8 cellular contexts compared by ENCODE assay signal in genomic region chr4:54227261-54228063, GRCh38. TPM values are rescaled to one million over a fixed set of nuclear protein-coding genes. Genes with fewer than 3 reads are reported as not detected.
A peak's percentile ranks its signal among the peaks of the same experiment; 100 is the strongest.
DNase-seq lines count a peak whose midpoint lies in the region; ATAC-seq and TF ChIP-seq lines count a peak whose summit lies in the region.

No MANE protein-coding gene starts in this region.

- TF ChIP-seq CTCF in glutamatergic neuron (IDR thresholded peaks at IDR 0.05; ENCODE audit: partially characterized antibody, unreplicated experiment) = no peak

- peak overlapping the region; percentile 95 for H3K18ac ChIP-seq in trophoblast cell (ENCODE audit: low read length)

- H3K4me1 Mint-ChIP-seq in activated CD4-positive, alpha-beta memory T cell treated with anti-CD3 and anti-CD28 coated beads, Interleukin-2, amount 10 ng/mL, durations not matched to agents 7 days and 5 days = peaks cover 39% of the 10 kb centered on the region
- peaks cover 7% of the 10 kb centered on the region for H3K4me1 Mint-ChIP-seq in glutamatergic neuron (ENCODE audit: low read depth, unreplicated experiment)

- H3K79me2 ChIP-seq in trophoblast cell (ENCODE audit: control insufficient read depth, insufficient read depth, low read length, poor library complexity) = peaks cover 5% of the 10 kb centered on the region

- peak overlapping the region; percentile 85 for H3K14ac ChIP-seq in trophoblast cell (ENCODE audit: low read length)

- peak overlapping the region; percentile 66 for H4K91ac ChIP-seq in trophoblast cell (ENCODE audit: low read depth, low read length)

- peak overlapping the region; percentile 23 for H4K12ac ChIP-seq in trophoblast cell (ENCODE audit: low read depth, low read length)

- peak overlapping the region; percentile 20 for H3K9ac ChIP-seq in trophoblast cell (ENCODE audit: low read length)

- H3K27ac ChIP-seq in trophoblast cell (ENCODE audit: low read depth, low read length) = peak overlapping the region; percentile 31

- peak overlapping the region; percentile 96 for H3K4me2 ChIP-seq in trophoblast cell (ENCODE audit: low read length)

- H2BK120ac ChIP-seq in trophoblast cell (ENCODE audit: insufficient read depth, low read length, poor library complexity) = peak overlapping the region; percentile 63

- peak overlapping the region; percentile 60 for H2AFZ ChIP-seq in trophoblast cell (ENCODE audit: insufficient read depth, low read length, poor library complexity)

- peaks cover 3% of the 10 kb centered on the region for H3K36me3 Mint-ChIP-seq in activated CD4-positive, alpha-beta memory T cell treated with anti-CD3 and anti-CD28 coated beads, Interleukin-2, amount 10 ng/mL, durations not matched to agents 7 days and 5 days (ENCODE audit: low read depth)
- H3K36me3 Mint-ChIP-seq in glutamatergic neuron (ENCODE audit: unreplicated experiment) = peaks cover 5% of the 10 kb centered on the region

- peak; percentile 49 for DNase-seq in COLO668 (lab: John Stamatoyannopoulos, UW; ENCODE audit: unreplicated experiment)
- peak; percentile 22 for DNase-seq in HEK293T (ENCODE audit: extremely low spot score)
- no peak for DNase-seq in activated CD4-positive, alpha-beta memory T cell treated with anti-CD3 and anti-CD28 coated beads, Interleukin-2, amount 10 ng/mL, durations not matched to agents 7 days and 5 days
- peak; percentile 35 for DNase-seq in glutamatergic neuron
- DNase-seq in trophoblast cell = peak in 1 of 2 donors; percentile 9
- DNase-seq in cortex of kidney (lab: John Stamatoyannopoulos, UW) = no peak
- no peak for DNase-seq in NCI-H345 (lab: John Stamatoyannopoulos, UW)

- no peaks in the 10 kb centered on the region for H3K36me3 ChIP-seq in trophoblast cell (ENCODE audit: control insufficient read depth in 1 of 2, insufficient read depth in 2 of 2, low read length in 2 of 2)

- POLR2A ChIA-PET in HEK293T (lab: Yijun Ruan, JAX) = interaction anchor here (1.2 kb wide), 1 partner anchor 322 kb away, joined by 3 read pairs; no protein-coding TSS in a partner anchor
- POLR2A ChIA-PET in activated CD4-positive, alpha-beta memory T cell treated with anti-CD3 and anti-CD28 coated beads, Interleukin-2, amount 10 ng/mL, durations not matched to agents 7 days and 5 days (lab: Charles Lee) = no interaction called here

- no peak overlapping the region for H3K27ac Mint-ChIP-seq in activated CD4-positive, alpha-beta memory T cell treated with anti-CD3 and anti-CD28 coated beads, Interleukin-2, amount 10 ng/mL, durations not matched to agents 7 days and 5 days
- H3K27ac Mint-ChIP-seq in glutamatergic neuron (ENCODE audit: unreplicated experiment) = no peak overlapping the region

- H2AK5ac ChIP-seq in trophoblast cell (ENCODE audit: low read length) = peak overlapping the region; percentile 9

- H3K9me3 Mint-ChIP-seq in activated CD4-positive, alpha-beta memory T cell treated with anti-CD3 and anti-CD28 coated beads, Interleukin-2, amount 10 ng/mL, durations not matched to agents 7 days and 5 days = no peaks in the 10 kb centered on the region
- H3K9me3 Mint-ChIP-seq in glutamatergic neuron (ENCODE audit: unreplicated experiment) = peaks cover 11% of the 10 kb centered on the region

- H3K27me3 Mint-ChIP-seq in activated CD4-positive, alpha-beta memory T cell treated with anti-CD3 and anti-CD28 coated beads, Interleukin-2, amount 10 ng/mL, durations not matched to agents 7 days and 5 days = peaks cover 93% of the 10 kb centered on the region
- peaks cover 26% of the 10 kb centered on the region for H3K27me3 Mint-ChIP-seq in glutamatergic neuron (ENCODE audit: unreplicated experiment)

- H3K27me3 ChIP-seq in trophoblast cell (ENCODE audit: insufficient read depth, low read length) = peaks cover 17% of the 10 kb centered on the region

- H3K4me3 ChIP-seq in trophoblast cell (ENCODE audit: low read depth, low read length) = peak overlapping the region; percentile 70

- peak overlapping the region; percentile 83 for H2BK5ac ChIP-seq in trophoblast cell (ENCODE audit: low read depth, low read length, poor library complexity)

- WGBS in trophoblast cell (ENCODE audit: extremely low coverage, insufficient coverage, insufficient read length) = no CpG with 5 or more reads among the region's 36 CpGs

- H3K4ac ChIP-seq in trophoblast cell (ENCODE audit: low read depth, low read length) = peak overlapping the region; percentile 55

- peaks cover 17 to 30% of the 10 kb centered on the region in 2 experiments for H3K4me1 ChIP-seq in trophoblast cell (ENCODE audit: control insufficient read depth in 1 of 2, insufficient read depth in 2 of 2, low read length in 2 of 2)

- peak overlapping the region; percentile 91 for H2BK12ac ChIP-seq in trophoblast cell (ENCODE audit: low read length)

- ATAC-seq in HG03135 (IDR thresholded peaks at IDR 0.05; ENCODE audit: unreplicated experiment) = no peak

- H4K8ac ChIP-seq in trophoblast cell (ENCODE audit: low read depth, low read length) = peak overlapping the region; percentile 85

- H3K23ac ChIP-seq in trophoblast cell (ENCODE audit: low read length) = no peak overlapping the region

- peaks cover 37% of the 10 kb centered on the region for H3K79me1 ChIP-seq in trophoblast cell (ENCODE audit: low read length)

- CTCF ChIA-PET in HEK293T (lab: Yijun Ruan, JAX) = interaction anchor here (1.0 kb wide), 1 partner anchor 8 kb away, joined by 3 read pairs; no protein-coding TSS in a partner anchor
- CTCF ChIA-PET in activated CD4-positive, alpha-beta memory T cell treated with anti-CD3 and anti-CD28 coated beads, Interleukin-2, amount 10 ng/mL, durations not matched to agents 7 days and 5 days (lab: Charles Lee) = interaction anchor here (1.1 to 1.5 kb wide), 2 partner anchors 107 to 297 kb away, joined by 3 to 4 read pairs; no protein-coding TSS in a partner anchor

- H3K9me3 ChIP-seq in trophoblast cell (ENCODE audit: insufficient read depth, low read depth, low read length) = peaks cover 2% of the 10 kb centered on the region

- H3K4me3 Mint-ChIP-seq in activated CD4-positive, alpha-beta memory T cell treated with anti-CD3 and anti-CD28 coated beads, Interleukin-2, amount 10 ng/mL, durations not matched to agents 7 days and 5 days = peak overlapping the region; percentile 4
- H3K4me3 Mint-ChIP-seq in glutamatergic neuron (ENCODE audit: unreplicated experiment) = peak overlapping the region; percentile 93

TF ChIP-seq in HEK293T, 16 proteins besides CTCF, POLR2A, EP300 and RAD21:
- TF ChIP-seq TARDBP (IDR thresholded peaks at IDR 0.05) (no peak), L3MBTL2 (conservative IDR thresholded peaks at IDR 0.05) (peak; percentile 40)

RNA-seq across cellular contexts. Expression of gene PDGFRA, which starts 1.6 kb away (rescaled TPM):
- total RNA-seq in activated CD4-positive, alpha-beta memory T cell treated with anti-CD3 and anti-CD28 coated beads, Interleukin-2, amount 10 ng/mL, durations not matched to agents 7 days and 5 days = under 1 TPM; 0.45 to 0.68 TPM
- 14.1 TPM for total RNA-seq in glutamatergic neuron (ENCODE audit: unreplicated experiment)
- polyA plus RNA-seq in trophoblast cell (2013) = 16.1 and 18.0 TPM in 2 replicates

Comparison
In these comparisons a context has a peak if more than half of its experiments do, and no peak if none do; other contexts are left out.
1. DNase-seq: peak in COLO668 (single experiment), HEK293T (single experiment) and glutamatergic neuron (single experiment); none in activated CD4-positive, alpha-beta memory T cell treated with anti-CD3 and anti-CD28 coated beads, Interleukin-2, amount 10 ng/mL, durations not matched to agents 7 days and 5 days (single experiment), cortex of kidney (single experiment) and NCI-H345 (single experiment).